In genomic region chr16:48542020-48542473, GRCh38 we compare ENCODE assay signal across 8 cellular contexts.
DNase-seq lines count a peak whose midpoint lies in the region; ATAC-seq and TF ChIP-seq lines count a peak whose summit lies in the region.

No MANE protein-coding gene starts in this region.

- CTCF ChIA-PET in activated CD8-positive, alpha-beta memory T cell treated with anti-CD3 and anti-CD28 coated beads, Interleukin-2, amount 10 ng/mL, durations not matched to agents 7 days and 5 days (lab: Charles Lee): interaction anchor here (1.4 to 4.0 kb wide), 3 partner anchors 13 to 81 kb away, joined by 10 to 22 read pairs (median 12); no protein-coding TSS in a partner anchor

- TF ChIP-seq CTCF in GM12873 (IDR thresholded peaks at IDR 0.05; ENCODE audit: insufficient read depth, low read depth, low read length, missing control alignments): peak; percentile 56

- H3K4me3 Mint-ChIP-seq in memory B cell: no peak overlapping the region
- H3K4me3 Mint-ChIP-seq in activated CD8-positive, alpha-beta memory T cell treated with anti-CD3 and anti-CD28 coated beads, Interleukin-2, amount 10 ng/mL, durations not matched to agents 7 days and 5 days: no peak overlapping the region

- H3K9me3 Mint-ChIP-seq in memory B cell: no peaks in the 10 kb centered on the region
- H3K9me3 Mint-ChIP-seq in activated CD8-positive, alpha-beta memory T cell treated with anti-CD3 and anti-CD28 coated beads, Interleukin-2, amount 10 ng/mL, durations not matched to agents 7 days and 5 days (ENCODE audit: low read depth): no peaks in the 10 kb centered on the region

- ATAC-seq in memory B cell (ENCODE audit: low read depth): peak; percentile 78
- ATAC-seq in HG02884 (IDR thresholded peaks at IDR 0.05; ENCODE audit: unreplicated experiment): no peak
- no peak for ATAC-seq in activated CD8-positive, alpha-beta memory T cell treated with anti-CD3 and anti-CD28 coated beads, Interleukin-2, amount 10 ng/mL, durations not matched to agents 7 days and 5 days

- DNase-seq in AG08396 (ENCODE audit: low spot score) (peak; percentile 67), RPMI7951 (ENCODE audit: low read depth) (peak; percentile 57), dermis microvascular lymphatic vessel endothelial cell (ENCODE audit: low read depth in 2 of 2) (peak; percentile 43 to 67), memory B cell (ENCODE audit: low spot score in 2 of 2) (peak in 1 of 2 donors; percentile 31), LoVo (ENCODE audit: low spot score) (no peak)
- DNase-seq in activated CD8-positive, alpha-beta memory T cell treated with anti-CD3 and anti-CD28 coated beads, Interleukin-2, amount 10 ng/mL, durations not matched to agents 7 days and 5 days: no peak

- H3K27ac Mint-ChIP-seq in memory B cell: no peak overlapping the region
- no peak overlapping the region for H3K27ac Mint-ChIP-seq in activated CD8-positive, alpha-beta memory T cell treated with anti-CD3 and anti-CD28 coated beads, Interleukin-2, amount 10 ng/mL, durations not matched to agents 7 days and 5 days

- H3K36me3 Mint-ChIP-seq in memory B cell: peaks cover 28% of the 10 kb centered on the region
- H3K36me3 Mint-ChIP-seq in activated CD8-positive, alpha-beta memory T cell treated with anti-CD3 and anti-CD28 coated beads, Interleukin-2, amount 10 ng/mL, durations not matched to agents 7 days and 5 days: peaks cover 36% of the 10 kb centered on the region

- H3K27me3 Mint-ChIP-seq in memory B cell: no peaks in the 10 kb centered on the region
- no peaks in the 10 kb centered on the region for H3K27me3 Mint-ChIP-seq in activated CD8-positive, alpha-beta memory T cell treated with anti-CD3 and anti-CD28 coated beads, Interleukin-2, amount 10 ng/mL, durations not matched to agents 7 days and 5 days

- peaks cover 13% of the 10 kb centered on the region for H3K4me1 Mint-ChIP-seq in memory B cell
- peaks cover 19% of the 10 kb centered on the region for H3K4me1 Mint-ChIP-seq in activated CD8-positive, alpha-beta memory T cell treated with anti-CD3 and anti-CD28 coated beads, Interleukin-2, amount 10 ng/mL, durations not matched to agents 7 days and 5 days

Comparison
In these comparisons a context has a peak if more than half of its experiments do, and no peak if none do; other contexts are left out.
1. DNase-seq: peak in AG08396 (single experiment), RPMI7951 (single experiment) and dermis microvascular lymphatic vessel endothelial cell (2 of 2); none in activated CD8-positive, alpha-beta memory T cell treated with anti-CD3 and anti-CD28 coated beads, Interleukin-2, amount 10 ng/mL, durations not matched to agents 7 days and 5 days (single experiment) and LoVo (single experiment).